11 cellular contexts compared by ENCODE assay signal in genomic region chr18:79525556-79526467, GRCh38.
DNase-seq lines count a peak whose midpoint lies in the region; ATAC-seq and TF ChIP-seq lines count a peak whose summit lies in the region.
"Had no signal": no experiment of that assay in that cellular context is flagged by ENCODE, and none has a peak within 500 bp of the region (broad histone marks: within the 10 kb centered on the region; RNA-seq: fewer than 3 reads in every experiment).

No MANE protein-coding gene starts in this region.

- H3K4me3 ChIP-seq in left lung: no peak overlapping the region
- H3K4me3 ChIP-seq in tibial nerve: peak overlapping the region in 2 of 4 donors; percentile 1 to 25
- no peak overlapping the region for H3K4me3 ChIP-seq in MG63
- H3K4me3 ChIP-seq: testis had no signal

- no peak for TF ChIP-seq POLR2A in tibial nerve (IDR thresholded peaks at IDR 0.05)

- H3K9me3 ChIP-seq in left lung (no peaks in the 10 kb centered on the region), tibial nerve (no peaks in the 10 kb centered on the region), MG63 (no peaks in the 10 kb centered on the region)
- H3K9me3 ChIP-seq: testis had no signal

- WGBS in tibial nerve, 2 donors: 52 to 61% methylated on average over 17 to 35 of the region's 39 CpGs

- DNase-seq in activated CD4-positive, alpha-beta T cell treated with anti-CD3 and anti-CD28 coated beads, Interleukin-2, amount 10 ng/mL, durations not matched to agents 24 days and 14 days: no peak
- DNase-seq in activated CD4-positive, alpha-beta T cell treated with anti-CD3 and anti-CD28 coated beads, Interleukin-2, amount 50 U/mL, for 4 hours: no peak
- no peak for DNase-seq in activated naive CD8-positive, alpha-beta T cell treated with anti-CD3 and anti-CD28 coated beads, Interleukin-2, amount 10 ng/mL, durations not matched to agents 7 days and 5 days
- peak in 1 of 2 donors; percentile 44 for DNase-seq in left lung
- DNase-seq in tibial nerve (ENCODE audit: low spot score in 2 of 2): peak; percentile 41 to 43
- DNase-seq in GM20000 (ENCODE audit: low spot score): no peak
- DNase-seq in MG63: no peak
- DNase-seq in GM13976 (ENCODE audit: low spot score): no peak
- DNase-seq: T1000, testis had no signal

- no peaks in the 10 kb centered on the region for H3K27me3 Mint-ChIP-seq in activated CD4-positive, alpha-beta T cell treated with anti-CD3 and anti-CD28 coated beads, Interleukin-2, amount 10 ng/mL, durations not matched to agents 24 days and 14 days
- H3K27me3 Mint-ChIP-seq in activated naive CD8-positive, alpha-beta T cell treated with anti-CD3 and anti-CD28 coated beads, Interleukin-2, amount 10 ng/mL, durations not matched to agents 7 days and 5 days: no peaks in the 10 kb centered on the region

- H3K4me1 Mint-ChIP-seq in activated CD4-positive, alpha-beta T cell treated with anti-CD3 and anti-CD28 coated beads, Interleukin-2, amount 10 ng/mL, durations not matched to agents 24 days and 14 days: peaks cover 44% of the 10 kb centered on the region
- peaks cover 31% of the 10 kb centered on the region for H3K4me1 Mint-ChIP-seq in activated naive CD8-positive, alpha-beta T cell treated with anti-CD3 and anti-CD28 coated beads, Interleukin-2, amount 10 ng/mL, durations not matched to agents 7 days and 5 days

- H3K27ac ChIP-seq in left lung (peak overlapping the region; percentile 27 to 39), tibial nerve (peak overlapping the region in 1 of 4 donors; percentile 70)
- H3K27ac ChIP-seq: parathyroid adenoma, testis had no signal

- H3K27me3 ChIP-seq in left lung (no peaks in the 10 kb centered on the region), tibial nerve (no peaks in the 10 kb centered on the region), MG63 (no peaks in the 10 kb centered on the region)
- H3K27me3 ChIP-seq: testis had no signal

- H3K4me1 ChIP-seq in left lung (peaks cover 9 to 31% of the 10 kb centered on the region in 2 donors), tibial nerve (peaks cover 0 to 37% (median 23%) of the 10 kb centered on the region in 4 donors)
- H3K4me1 ChIP-seq: parathyroid adenoma had no signal

- peak overlapping the region; percentile 43 for H3K4me3 Mint-ChIP-seq in activated CD4-positive, alpha-beta T cell treated with anti-CD3 and anti-CD28 coated beads, Interleukin-2, amount 10 ng/mL, durations not matched to agents 24 days and 14 days
- peak overlapping the region; percentile 59 for H3K4me3 Mint-ChIP-seq in activated naive CD8-positive, alpha-beta T cell treated with anti-CD3 and anti-CD28 coated beads, Interleukin-2, amount 10 ng/mL, durations not matched to agents 7 days and 5 days

- H3K36me3 Mint-ChIP-seq in activated CD4-positive, alpha-beta T cell treated with anti-CD3 and anti-CD28 coated beads, Interleukin-2, amount 10 ng/mL, durations not matched to agents 24 days and 14 days (ENCODE audit: low read depth): peaks cover 30% of the 10 kb centered on the region
- peaks cover 12% of the 10 kb centered on the region for H3K36me3 Mint-ChIP-seq in activated naive CD8-positive, alpha-beta T cell treated with anti-CD3 and anti-CD28 coated beads, Interleukin-2, amount 10 ng/mL, durations not matched to agents 7 days and 5 days

- intact Hi-C loops in activated CD4-positive, alpha-beta T cell treated with anti-CD3 and anti-CD28 coated beads, Interleukin-2, amount 10 ng/mL, durations not matched to agents 24 days and 14 days (cut with micrococcal nuclease): no loop called here
- intact Hi-C loops in left lung (cut with DNase I): loop anchor here in 1 of 2 donors (5.0 kb wide), 1 partner anchor 144 kb away; no protein-coding TSS in a partner anchor

- ATAC-seq in activated naive CD8-positive, alpha-beta T cell treated with anti-CD3 and anti-CD28 coated beads, Interleukin-2, amount 10 ng/mL, durations not matched to agents 7 days and 5 days (ENCODE audit: low read depth): no peak
- ATAC-seq in left lung: peak; percentile 46

- peak overlapping the region; percentile 91 for H3K27ac Mint-ChIP-seq in activated CD4-positive, alpha-beta T cell treated with anti-CD3 and anti-CD28 coated beads, Interleukin-2, amount 10 ng/mL, durations not matched to agents 24 days and 14 days
- peak overlapping the region; percentile 76 for H3K27ac Mint-ChIP-seq in activated naive CD8-positive, alpha-beta T cell treated with anti-CD3 and anti-CD28 coated beads, Interleukin-2, amount 10 ng/mL, durations not matched to agents 7 days and 5 days

- TF ChIP-seq EP300 in tibial nerve (IDR thresholded peaks at IDR 0.05): peak in 1 of 2 donors; percentile 9

- POLR2A ChIA-PET in activated naive CD8-positive, alpha-beta T cell treated with anti-CD3 and anti-CD28 coated beads, Interleukin-2, amount 10 ng/mL, durations not matched to agents 7 days and 5 days (lab: Charles Lee): no interaction called here

- H3K9me3 Mint-ChIP-seq in activated CD4-positive, alpha-beta T cell treated with anti-CD3 and anti-CD28 coated beads, Interleukin-2, amount 10 ng/mL, durations not matched to agents 24 days and 14 days: no peaks in the 10 kb centered on the region
- H3K9me3 Mint-ChIP-seq in activated naive CD8-positive, alpha-beta T cell treated with anti-CD3 and anti-CD28 coated beads, Interleukin-2, amount 10 ng/mL, durations not matched to agents 7 days and 5 days: no peaks in the 10 kb centered on the region

- H3K36me3 ChIP-seq in left lung: peaks cover 0 to 5% of the 10 kb centered on the region in 2 donors
- peaks cover 0 to 37% (median 0%) of the 10 kb centered on the region in 3 donors for H3K36me3 ChIP-seq in tibial nerve
- H3K36me3 ChIP-seq in MG63: no peaks in the 10 kb centered on the region

- in situ Hi-C loops in GM13976 (cut with MboI; ENCODE audit: low sequenced_read_pairs, unreplicated experiment): no loop called here

- TF ChIP-seq CTCF in left lung (IDR thresholded peaks at IDR 0.05) (no peak), tibial nerve (IDR thresholded peaks at IDR 0.05) (no peak), GM20000 (IDR thresholded peaks at IDR 0.05; ENCODE audit: extremely low read depth, missing control alignments) (no peak), GM13976 (IDR thresholded peaks at IDR 0.05; ENCODE audit: borderline replicate concordance, control extremely low read depth, extremely low read depth, insufficient read depth, missing control alignments) (no peak)

Comparison
In these comparisons a context has a peak if more than half of its experiments do, and no peak if none do; other contexts are left out.
1. DNase-seq: peak in tibial nerve (2 of 2); none in activated CD4-positive, alpha-beta T cell treated with anti-CD3 and anti-CD28 coated beads, Interleukin-2, amount 10 ng/mL, durations not matched to agents 24 days and 14 days (single experiment), activated CD4-positive, alpha-beta T cell treated with anti-CD3 and anti-CD28 coated beads, Interleukin-2, amount 50 U/mL, for 4 hours (0 of 2), activated naive CD8-positive, alpha-beta T cell treated with anti-CD3 and anti-CD28 coated beads, Interleukin-2, amount 10 ng/mL, durations not matched to agents 7 days and 5 days (single experiment), GM20000 (single experiment), MG63 (single experiment) and GM13976 (single experiment).